Comparison of ENCODE assay signal across 19 cellular contexts in the genomic region with DNA sequence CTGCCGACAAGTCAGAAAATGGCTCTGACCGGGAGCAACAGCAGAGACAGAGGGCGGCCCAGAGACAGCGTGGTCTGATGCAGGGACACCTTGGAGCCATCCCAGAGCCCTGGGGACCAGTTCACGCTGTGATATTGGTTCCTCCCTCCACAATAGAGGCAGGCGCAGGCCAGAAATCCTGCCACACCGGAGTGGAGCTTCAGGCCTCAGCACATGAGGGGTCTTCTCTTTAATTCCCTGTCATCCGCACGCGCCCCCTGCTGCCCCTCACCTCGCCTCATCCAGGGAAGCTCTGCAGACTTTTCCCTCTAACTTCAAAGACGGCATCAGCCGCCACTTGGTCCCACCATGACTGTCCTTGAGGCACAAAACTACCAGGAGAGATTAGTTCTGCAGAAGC.
DNase-seq lines count a peak whose midpoint lies in the region; ATAC-seq and TF ChIP-seq lines count a peak whose summit lies in the region.
"Had no signal": no experiment of that assay in that cellular context is flagged by ENCODE, and none has a peak within 500 bp of the region (broad histone marks: within the 10 kb centered on the region; RNA-seq: fewer than 3 reads in every experiment).

No MANE protein-coding gene starts in this region.

- ATAC-seq in GM23338: peak; percentile 39
- no peak for ATAC-seq in body of pancreas
- no peak for ATAC-seq in HG02970 (IDR thresholded peaks at IDR 0.05; ENCODE audit: low FRiP score, unreplicated experiment)
- ATAC-seq: A549 had no signal

- 83 to 92% methylated on average over 8 to 13 of the region's 13 CpGs for WGBS in body of pancreas, 2 donors
- 92% methylated on average over 13 of the region's 13 CpGs for WGBS in mesenchymal stem cell

- no peak for TF ChIP-seq POLR2A in body of pancreas (IDR thresholded peaks at IDR 0.05)

- peaks cover 7% of the 10 kb centered on the region for H3K27me3 Mint-ChIP-seq in GM23338 (ENCODE audit: insufficient read depth, low read depth, poor library complexity)
- peaks cover 13% of the 10 kb centered on the region for H3K27me3 Mint-ChIP-seq in progenitor cell of endocrine pancreas

- H3K4me3 Mint-ChIP-seq in GM23338: no peak overlapping the region
- H3K4me3 Mint-ChIP-seq in progenitor cell of endocrine pancreas (ENCODE audit: low read depth): no peak overlapping the region
- H3K4me3 Mint-ChIP-seq: CD14-positive monocyte had no signal

- no peak overlapping the region for H2BK12ac ChIP-seq in mesenchymal stem cell (ENCODE audit: low read length in 2 of 2)

- peak; percentile 33 for DNase-seq in GM23338 (ENCODE audit: low spot score)
- DNase-seq in body of pancreas: no peak
- DNase-seq in mesenchymal stem cell: no peak
- no peak for DNase-seq in progenitor cell of endocrine pancreas (ENCODE audit: low spot score, unreplicated experiment)
- no peak for DNase-seq in activated T-cell treated with anti-CD3 and anti-CD28 coated beads for 4 hours
- no peak for DNase-seq in NCI-H1694 (lab: John Stamatoyannopoulos, UW)
- DNase-seq in BE2C: no peak
- DNase-seq: DMS153, EL, MG63, NCI-H1105, NCI-H187 treated with DMSO at 0.1 percent for 48 hours, NCI-H510A, NCI-H82, Right ventricle myocardium superior had no signal

- no peaks in the 10 kb centered on the region for H3K36me3 Mint-ChIP-seq in GM23338 (ENCODE audit: low read depth)
- H3K36me3 Mint-ChIP-seq in progenitor cell of endocrine pancreas (ENCODE audit: insufficient read depth): no peaks in the 10 kb centered on the region

- H3K4me1 Mint-ChIP-seq in GM23338 (peaks cover 10% of the 10 kb centered on the region), progenitor cell of endocrine pancreas (ENCODE audit: low read depth) (peaks cover 8% of the 10 kb centered on the region)

- peak overlapping the region in 1 of 2 experiments; percentile 36 for H3K14ac ChIP-seq in mesenchymal stem cell (ENCODE audit: low read length in 2 of 2)

- no peaks in the 10 kb centered on the region for H3K9me3 ChIP-seq in body of pancreas
- H3K9me3 ChIP-seq in mesenchymal stem cell (ENCODE audit: control insufficient read depth, low read length): no peaks in the 10 kb centered on the region
- H3K9me3 ChIP-seq in BE2C: no peaks in the 10 kb centered on the region
- H3K9me3 ChIP-seq: A549, MG63, Peyer's patch had no signal

- no peaks in the 10 kb centered on the region for H3K79me1 ChIP-seq in mesenchymal stem cell (replicated peaks; ENCODE audit: low read length, poor library complexity, severe bottlenecking)

- no peaks in the 10 kb centered on the region for H3F3A ChIP-seq in GM23338 (replicated peaks; ENCODE audit: low read depth)

- no peak overlapping the region for H2BK15ac ChIP-seq in mesenchymal stem cell (ENCODE audit: low read depth, poor library complexity, severe bottlenecking)

- H2BK5ac ChIP-seq in mesenchymal stem cell (ENCODE audit: low read depth, low read length, poor library complexity, severe bottlenecking): no peak overlapping the region

- H3K4me3 ChIP-seq in GM23338: no peak overlapping the region
- H3K4me3 ChIP-seq in body of pancreas: no peak overlapping the region
- no peak overlapping the region for H3K4me3 ChIP-seq in mesenchymal stem cell (ENCODE audit: insufficient read depth in 1 of 2, low read depth in 1 of 2, low read length in 2 of 2)
- H3K4me3 ChIP-seq in BE2C (ENCODE audit: low read depth, low read length): no peak overlapping the region
- H3K4me3 ChIP-seq: A549, MG63, Peyer's patch had no signal

- no peak overlapping the region for H4K91ac ChIP-seq in mesenchymal stem cell (ENCODE audit: low read length)

- H3K27ac Mint-ChIP-seq in GM23338 (no peak overlapping the region), progenitor cell of endocrine pancreas (peak overlapping the region; percentile 38)

- H3K4me2 ChIP-seq in GM23338: peak overlapping the region; percentile 41; the same call in 1 of the 2 replicates
- H3K4me2 ChIP-seq in mesenchymal stem cell (ENCODE audit: low read length, poor library complexity, severe bottlenecking): no peak overlapping the region
- H3K4me2 ChIP-seq: A549 had no signal

- H3K9me3 Mint-ChIP-seq in GM23338: no peaks in the 10 kb centered on the region
- no peaks in the 10 kb centered on the region for H3K9me3 Mint-ChIP-seq in progenitor cell of endocrine pancreas (ENCODE audit: low read depth)

- H3K9ac ChIP-seq in mesenchymal stem cell (ENCODE audit: low read length): no peak overlapping the region

- H3K27ac ChIP-seq in GM23338 (ENCODE audit: low read depth): no peak overlapping the region
- H3K27ac ChIP-seq in body of pancreas: peak overlapping the region in 3 of 4 donors; percentile 62 to 72 (median 71)
- H3K27ac ChIP-seq in mesenchymal stem cell (ENCODE audit: low read length, poor library complexity, severe bottlenecking): no peak overlapping the region
- H3K27ac ChIP-seq: A549, Peyer's patch had no signal

- H3K36me3 ChIP-seq in GM23338 (ENCODE audit: insufficient read depth): no peaks in the 10 kb centered on the region
- H3K36me3 ChIP-seq in body of pancreas (replicated peaks in 1 of 2; ENCODE audit: insufficient read depth in 1 of 2, low read depth in 2 of 2): no peaks in the 10 kb centered on the region
- H3K36me3 ChIP-seq in mesenchymal stem cell (ENCODE audit: control insufficient read depth in 1 of 2, insufficient read depth in 2 of 2, low read depth in 1 of 2, low read length in 2 of 2): no peaks in the 10 kb centered on the region
- H3K36me3 ChIP-seq in BE2C: no peaks in the 10 kb centered on the region
- H3K36me3 ChIP-seq: MG63, Peyer's patch had no signal

- H3K27me3 ChIP-seq in GM23338 (ENCODE audit: insufficient read depth) (no peaks in the 10 kb centered on the region), body of pancreas (no peaks in the 10 kb centered on the region), mesenchymal stem cell (ENCODE audit: control insufficient read depth in 1 of 2, insufficient read depth in 1 of 2, low read length in 2 of 2) (no peaks in the 10 kb centered on the region), BE2C (no peaks in the 10 kb centered on the region; the same call in 1 of the 2 replicates)
- H3K27me3 ChIP-seq: MG63, Peyer's patch had no signal

- no peak overlapping the region for H2BK120ac ChIP-seq in mesenchymal stem cell (ENCODE audit: low read depth, low read length)

- peak overlapping the region in 1 of 2 experiments; percentile 42 for H3K4ac ChIP-seq in mesenchymal stem cell (ENCODE audit: low read depth in 1 of 2, low read length in 2 of 2)

- peak overlapping the region; percentile 98 for H2AFZ ChIP-seq in GM23338
- no peak overlapping the region for H2AFZ ChIP-seq in mesenchymal stem cell (ENCODE audit: low read depth, low read length)

- H2AK5ac ChIP-seq in mesenchymal stem cell (ENCODE audit: low read length, severe bottlenecking): no peak overlapping the region

- H3K23ac ChIP-seq in mesenchymal stem cell (ENCODE audit: low read length in 2 of 2): no peak overlapping the region

- peak overlapping the region; percentile 66 for H4K8ac ChIP-seq in mesenchymal stem cell (ENCODE audit: low read length)

- intact Hi-C loops in body of pancreas (cut with DNase I): no loop called here

- H3K9me2 ChIP-seq in GM23338 (ENCODE audit: insufficient read depth): no peaks in the 10 kb centered on the region

- no peaks in the 10 kb centered on the region for H4K20me1 ChIP-seq in GM23338 (replicated peaks; ENCODE audit: insufficient read depth)

- peak in 1 of 2 experiments; percentile 22; a peak in 2 of 4 replicates for TF ChIP-seq CTCF in GM23338 (conservative IDR thresholded peaks at IDR 0.05; ENCODE audit: low read depth in 2 of 2)
- no peak for TF ChIP-seq CTCF in body of pancreas (IDR thresholded peaks at IDR 0.05)
- no peak for TF ChIP-seq CTCF in progenitor cell of endocrine pancreas (IDR thresholded peaks at IDR 0.05; ENCODE audit: unreplicated experiment)
- no peak for TF ChIP-seq CTCF in BE2C (IDR thresholded peaks at IDR 0.05; ENCODE audit: low read depth, low read length)

- H3K4me1 ChIP-seq in GM23338 (ENCODE audit: insufficient read depth) (peaks cover 6% of the 10 kb centered on the region), body of pancreas (peaks cover 14% of the 10 kb centered on the region), mesenchymal stem cell (ENCODE audit: control insufficient read depth, insufficient read depth, low read depth, low read length) (peaks cover 16% of the 10 kb centered on the region), BE2C (no peaks in the 10 kb centered on the region)
- H3K4me1 ChIP-seq: A549, Peyer's patch had no signal

- peak overlapping the region in 1 of 2 experiments; percentile 58 for H3K18ac ChIP-seq in mesenchymal stem cell (ENCODE audit: low read depth in 1 of 2, low read length in 2 of 2)

- no peaks in the 10 kb centered on the region for H3K79me2 ChIP-seq in GM23338 (replicated peaks; ENCODE audit: insufficient read depth)

TF ChIP-seq in GM23338, 12 proteins besides CTCF, POLR2A, EP300 and RAD21 (continues in another document):
- TF ChIP-seq EZH2 (IDR thresholded peaks at IDR 0.05; ENCODE audit: low read depth, unreplicated experiment): no peak

Comparison
In these comparisons a context has a peak if more than half of its experiments do, and no peak if none do; other contexts are left out.
1. H3K27ac ChIP-seq: peak in body of pancreas (3 of 4); none in GM23338 (single experiment) and mesenchymal stem cell (single experiment).